9 cellular contexts compared by ENCODE assay signal in the genomic region with DNA sequence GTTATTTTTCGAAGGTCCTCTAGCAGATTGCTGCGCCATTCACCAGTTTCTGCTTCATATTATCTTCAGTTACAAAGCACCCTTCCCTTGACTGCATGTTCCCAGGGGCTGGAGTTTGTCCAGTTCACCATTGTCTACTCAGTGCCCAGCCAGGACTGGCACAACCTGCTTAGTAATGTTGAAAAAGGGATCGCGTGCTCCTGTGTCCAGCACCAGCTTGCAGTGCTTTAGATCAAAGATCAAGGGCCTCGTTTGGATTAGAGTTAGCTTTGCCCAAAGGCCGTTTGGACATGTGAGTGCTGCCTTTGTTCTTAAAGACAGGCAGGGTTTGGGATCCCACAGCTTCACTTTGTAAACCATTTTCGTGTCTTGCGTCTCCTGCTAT. TPM values are rescaled to one million over a fixed set of nuclear protein-coding genes. Genes with fewer than 3 reads are reported as not detected.
DNase-seq lines count a peak whose midpoint lies in the region; ATAC-seq, FAIRE-seq and TF ChIP-seq lines count a peak whose summit lies in the region.
"Had no signal": no experiment of that assay in that cellular context is flagged by ENCODE, and none has a peak within 500 bp of the region (broad histone marks: within the 10 kb centered on the region; RNA-seq: fewer than 3 reads in every experiment).

No MANE protein-coding gene starts in this region.

- CTCF ChIA-PET in activated CD8-positive, alpha-beta memory T cell treated with anti-CD3 and anti-CD28 coated beads, Interleukin-2, amount 10 ng/mL, durations not matched to agents 7 days and 5 days (lab: Charles Lee) = interaction anchor here (1.1 to 1.3 kb wide), 3 partner anchors 35 to 171 kb away, joined by 3 read pairs; partner anchors contain the start of gene ZNF862
- CTCF ChIA-PET in WTC11 (lab: Charles Lee) = interaction anchor here (1.2 to 1.6 kb wide), 3 partner anchors 9 to 74 kb away, joined by 3 to 6 read pairs (median 4); no protein-coding TSS in a partner anchor

- H3K36me3 ChIP-seq in keratinocyte (ENCODE audit: control insufficient read depth in 2 of 2, extremely low read depth in 1 of 2, insufficient read depth in 2 of 2, low read length in 2 of 2) (no peaks in the 10 kb centered on the region), esophagus squamous epithelium (peaks cover 0 to 3% (median 0%) of the 10 kb centered on the region in 3 donors)

- H4K20me1 ChIP-seq in keratinocyte (ENCODE audit: control insufficient read depth, extremely low read depth, insufficient read depth, low read length) = no peaks in the 10 kb centered on the region

- H3K9ac ChIP-seq in keratinocyte (ENCODE audit: control insufficient read depth, extremely low read depth, insufficient read depth, low read length) = no peak overlapping the region

- peak overlapping the region; percentile 85 for H3K4me3 Mint-ChIP-seq in activated CD8-positive, alpha-beta memory T cell treated with anti-CD3 and anti-CD28 coated beads, Interleukin-2, amount 10 ng/mL, durations not matched to agents 7 days and 5 days
- H3K4me3 Mint-ChIP-seq in WTC11 = peak overlapping the region; percentile 68

- H3K9me3 Mint-ChIP-seq in activated CD8-positive, alpha-beta memory T cell treated with anti-CD3 and anti-CD28 coated beads, Interleukin-2, amount 10 ng/mL, durations not matched to agents 7 days and 5 days (ENCODE audit: low read depth) = no peaks in the 10 kb centered on the region
- no peaks in the 10 kb centered on the region for H3K9me3 Mint-ChIP-seq in WTC11

- no peak for FAIRE-seq in keratinocyte (lab: Jason Lieb, UNC)

- peak overlapping the region; percentile 91 for H3K4me2 ChIP-seq in keratinocyte (ENCODE audit: control insufficient read depth, extremely low read depth, insufficient read depth, low read depth, low read length)

- H3K79me2 ChIP-seq in keratinocyte (ENCODE audit: control insufficient read depth, insufficient read depth, low read length) = no peaks in the 10 kb centered on the region

- TF ChIP-seq CTCF in WTC11 (IDR thresholded peaks at IDR 0.05) = no peak
- no peak for TF ChIP-seq CTCF in keratinocyte (optimal IDR thresholded peaks at IDR 0.05 in 1 of 3, IDR thresholded peaks at IDR 0.05 in 1 of 3, conservative IDR thresholded peaks at IDR 0.05 in 1 of 3; ENCODE audit: extremely low read depth in 1 of 3, insufficient read depth in 2 of 3, low read length in 3 of 3)
- no peak for TF ChIP-seq CTCF in esophagus squamous epithelium (IDR thresholded peaks at IDR 0.05)

- H3K36me3 Mint-ChIP-seq in activated CD8-positive, alpha-beta memory T cell treated with anti-CD3 and anti-CD28 coated beads, Interleukin-2, amount 10 ng/mL, durations not matched to agents 7 days and 5 days = peaks cover 15% of the 10 kb centered on the region
- H3K36me3 Mint-ChIP-seq in WTC11 = no peaks in the 10 kb centered on the region

- WGBS in esophagus squamous epithelium, 2 donors = 75 to 76% methylated on average over 4 to 8 of the region's 8 CpGs

- peak overlapping the region; percentile 61 for H3K27ac Mint-ChIP-seq in activated CD8-positive, alpha-beta memory T cell treated with anti-CD3 and anti-CD28 coated beads, Interleukin-2, amount 10 ng/mL, durations not matched to agents 7 days and 5 days
- no peak overlapping the region for H3K27ac Mint-ChIP-seq in WTC11

- dilution Hi-C loops in keratinocyte (cut with MboI; ENCODE audit: extremely low pct_ligation_motif_present, low sequenced_read_pairs) = no loop called here

- no peaks in the 10 kb centered on the region for H3K9me3 ChIP-seq in keratinocyte (ENCODE audit: control insufficient read depth, low read depth, low read length)
- H3K9me3 ChIP-seq in esophagus squamous epithelium = no peaks in the 10 kb centered on the region

- H3K27ac ChIP-seq in keratinocyte (ENCODE audit: control insufficient read depth, insufficient read depth, low read length) = no peak overlapping the region
- peak overlapping the region; percentile 89 for H3K27ac ChIP-seq in substantia nigra (ENCODE audit: low read depth, low read length, poor library complexity, severe bottlenecking)
- no peak overlapping the region for H3K27ac ChIP-seq in esophagus squamous epithelium

- H3K9me1 ChIP-seq in keratinocyte (ENCODE audit: control insufficient read depth, extremely low read depth, insufficient read depth, low read length) = no peaks in the 10 kb centered on the region

- intact Hi-C loops in esophagus squamous epithelium (cut with DNase I) = no loop called here

- POLR2A ChIA-PET in WTC11 (lab: Charles Lee) = no interaction called here

- peaks cover 58% of the 10 kb centered on the region for H3K4me1 Mint-ChIP-seq in activated CD8-positive, alpha-beta memory T cell treated with anti-CD3 and anti-CD28 coated beads, Interleukin-2, amount 10 ng/mL, durations not matched to agents 7 days and 5 days
- peaks cover 16% of the 10 kb centered on the region for H3K4me1 Mint-ChIP-seq in WTC11

- no peak for ATAC-seq in activated CD8-positive, alpha-beta memory T cell treated with anti-CD3 and anti-CD28 coated beads, Interleukin-2, amount 10 ng/mL, durations not matched to agents 7 days and 5 days
- ATAC-seq in WTC11 = no peak
- no peak for ATAC-seq in GM21619 (IDR thresholded peaks at IDR 0.05; ENCODE audit: unreplicated experiment)

- H3K4me1 ChIP-seq in keratinocyte (ENCODE audit: control insufficient read depth, extremely low read depth, insufficient read depth, low read length) (peaks cover 13% of the 10 kb centered on the region), esophagus squamous epithelium (peaks cover 5 to 42% (median 17%) of the 10 kb centered on the region in 3 donors)

- peak overlapping the region in 1 of 3 experiments; percentile 71 for H3K4me3 ChIP-seq in keratinocyte (ENCODE audit: control insufficient read depth in 2 of 3, extremely low read depth in 1 of 3, insufficient read depth in 2 of 3, low read depth in 1 of 3, low read length in 3 of 3)
- H3K4me3 ChIP-seq in esophagus squamous epithelium = peak overlapping the region in 2 of 4 donors; percentile 85 to 90

- DNase-seq in activated CD8-positive, alpha-beta memory T cell treated with anti-CD3 and anti-CD28 coated beads, Interleukin-2, amount 10 ng/mL, durations not matched to agents 7 days and 5 days = no peak
- DNase-seq in activated CD8-positive, alpha-beta memory T cell treated with anti-CD3 and anti-CD28 coated beads for 24 hours = no peak
- DNase-seq in WTC11 (ENCODE audit: low spot score) (no peak), keratinocyte (ENCODE audit: low read depth, low spot score) (no peak), substantia nigra (lab: John Stamatoyannopoulos, UW) (peak in 3 of 49 donors; percentile 22 to 48 (median 31)), esophagus squamous epithelium (lab: John Stamatoyannopoulos, UW) (no peak), HPDE6-E6E7 (ENCODE audit: extremely low spot score) (no peak)
- DNase-seq: activated effector memory CD4-positive, alpha-beta T cell treated with Interleukin-2 at 50 U/mL for 16 hours had no signal

- H2AFZ ChIP-seq in keratinocyte (ENCODE audit: control insufficient read depth, low read length) = no peak overlapping the region

- H3K27me3 Mint-ChIP-seq in activated CD8-positive, alpha-beta memory T cell treated with anti-CD3 and anti-CD28 coated beads, Interleukin-2, amount 10 ng/mL, durations not matched to agents 7 days and 5 days = no peaks in the 10 kb centered on the region
- peaks cover 26% of the 10 kb centered on the region for H3K27me3 Mint-ChIP-seq in WTC11 (ENCODE audit: low read depth)

- TF ChIP-seq POLR2A in esophagus squamous epithelium (IDR thresholded peaks at IDR 0.05) = no peak

- no peaks in the 10 kb centered on the region for H3K27me3 ChIP-seq in keratinocyte (ENCODE audit: control insufficient read depth, extremely low read depth, insufficient read depth, low read length)
- H3K27me3 ChIP-seq in esophagus squamous epithelium = no peaks in the 10 kb centered on the region

TF ChIP-seq in WTC11, 78 proteins besides CTCF, POLR2A, EP300 and RAD21 (continues in another document):
- no peak for TF ChIP-seq TEAD1 (CRISPR knock-in tag; IDR thresholded peaks at IDR 0.05)
- TF ChIP-seq ZNF219 (CRISPR knock-in tag; IDR thresholded peaks at IDR 0.05; ENCODE audit: borderline replicate concordance) = no peak
- no peak for TF ChIP-seq ESRRA (CRISPR knock-in tag; IDR thresholded peaks at IDR 0.05; ENCODE audit: borderline replicate concordance)
- no peak for TF ChIP-seq ELF4 (CRISPR knock-in tag; IDR thresholded peaks at IDR 0.05; ENCODE audit: low read depth)
- TF ChIP-seq RELA (CRISPR knock-in tag; IDR thresholded peaks at IDR 0.05; ENCODE audit: borderline replicate concordance) = no peak

RNA-seq across cellular contexts. Expression of gene ATP6V0E2, which starts 0.9 kb away (rescaled TPM):
- 10 to 100 TPM; 63.1 to 71.3 TPM for total RNA-seq in activated CD8-positive, alpha-beta memory T cell treated with anti-CD3 and anti-CD28 coated beads, Interleukin-2, amount 10 ng/mL, durations not matched to agents 7 days and 5 days
- 22.7 to 26.2 TPM (median 24.8 TPM) in 3 replicates for total RNA-seq in WTC11 (2021)
- 3.5 to 12.0 TPM (median 5.0 TPM) in 3 replicates for polyA plus RNA-seq in keratinocyte
- 1.7 TPM for polyA plus RNA-seq in keratinocyte (2011; ENCODE audit: low read depth)
- 5.9 and 12.8 TPM in 2 replicates for polyA plus RNA-seq in keratinocyte (2011; cell fraction: cytosol; rRNA removed)
- polyA plus RNA-seq in keratinocyte (2011; cell fraction: nucleus; rRNA removed) = 4.3 and 5.8 TPM in 2 replicates
- 7.2 and 12.9 TPM in 2 replicates for polyA plus RNA-seq in keratinocyte (2012; ENCODE audit: low replicate concordance)
- polyA minus RNA-seq in keratinocyte = 3.6 to 10.2 TPM (median 3.8 TPM) in 3 replicates
- 14.2 TPM for polyA minus RNA-seq in keratinocyte (2011; cell fraction: cytosol; rRNA and poly(A)+ RNA removed)
- polyA minus RNA-seq in keratinocyte (2011; cell fraction: nucleus; rRNA and poly(A)+ RNA removed) = 2.2 and 2.8 TPM in 2 replicates
- total RNA-seq in esophagus squamous epithelium = 10 to 100 TPM in 1 of 4 donors, 1 to 10 TPM in 3; 5.1 to 22.9 (median 8.2) TPM

RNA-seq across cellular contexts. Expression of gene ZNF862, which starts 36.5 kb away (rescaled TPM):
- 10 to 100 TPM; 23.1 to 24.8 TPM for total RNA-seq in activated CD8-positive, alpha-beta memory T cell treated with anti-CD3 and anti-CD28 coated beads, Interleukin-2, amount 10 ng/mL, durations not matched to agents 7 days and 5 days
- total RNA-seq in WTC11 (2021) (3.6 to 6.3 TPM (median 5.8 TPM) in 3 replicates), esophagus squamous epithelium (10 to 100 TPM in 2 of 4 donors, 1 to 10 TPM in 2; 7.1 to 13.2 (median 9.9) TPM)
- polyA plus RNA-seq in keratinocyte = 7.0 to 19.9 TPM (median 10.1 TPM) in 3 replicates
- 1.4 TPM for polyA plus RNA-seq in keratinocyte (2011; ENCODE audit: low read depth)
- polyA plus RNA-seq in keratinocyte (2011; cell fraction: cytosol; rRNA removed) = 3.4 and 5.2 TPM in 2 replicates
- 48.1 and 62.1 TPM in 2 replicates for polyA plus RNA-seq in keratinocyte (2011; cell fraction: nucleus; rRNA removed)
- polyA plus RNA-seq in keratinocyte (2012; ENCODE audit: low replicate concordance) = 4.4 and 5.9 TPM in 2 replicates
- polyA minus RNA-seq in keratinocyte = 15.4 to 16.9 TPM (median 15.9 TPM) in 3 replicates
- polyA minus RNA-seq in keratinocyte (2011; cell fraction: cytosol; rRNA and poly(A)+ RNA removed) = 6.1 TPM
- polyA minus RNA-seq in keratinocyte (2011; cell fraction: nucleus; rRNA and poly(A)+ RNA removed) = 13.7 and 21.3 TPM in 2 replicates
